16 cellular contexts compared by ENCODE assay signal in genomic region chr20:44031001-44031574, GRCh38.
A peak's percentile ranks its signal among the peaks of the same experiment; 100 is the strongest.
DNase-seq lines count a peak whose midpoint lies in the region; ATAC-seq and TF ChIP-seq lines count a peak whose summit lies in the region.
"Had no signal": no experiment of that assay in that cellular context is flagged by ENCODE, and none has a peak within 500 bp of the region (broad histone marks: within the 10 kb centered on the region; RNA-seq: fewer than 3 reads in every experiment).

No MANE protein-coding gene starts in this region.

- no peaks in the 10 kb centered on the region for H3K4me1 ChIP-seq in heart left ventricle
- H3K4me1 ChIP-seq in right cardiac atrium (ENCODE audit: control insufficient read depth, insufficient read depth, low read length) = no peaks in the 10 kb centered on the region
- H3K4me1 ChIP-seq: BE2C had no signal

- no peaks in the 10 kb centered on the region for H3K36me3 ChIP-seq in heart left ventricle
- H3K36me3 ChIP-seq: BE2C had no signal

- WGBS in heart left ventricle, 4 donors = 80 to 88% (median 85%) methylated on average over 14 of the region's 14 CpGs
- WGBS in right cardiac atrium = 90% methylated on average over 14 of the region's 14 CpGs

- H3K27me3 ChIP-seq in heart left ventricle = peaks cover 0 to 2% (median 0%) of the 10 kb centered on the region in 9 donors
- H3K27me3 ChIP-seq in right cardiac atrium (ENCODE audit: control insufficient read depth, insufficient read depth) = no peaks in the 10 kb centered on the region
- H3K27me3 ChIP-seq: BE2C had no signal

- ATAC-seq in heart left ventricle = peak; percentile 25 to 71 (median 50)
- no peak for ATAC-seq in right cardiac atrium
- ATAC-seq in GM19328 (IDR thresholded peaks at IDR 0.05; ENCODE audit: unreplicated experiment) = no peak
- ATAC-seq: HCT116 had no signal

- no peaks in the 10 kb centered on the region for H3K9me3 ChIP-seq in heart left ventricle
- no peaks in the 10 kb centered on the region for H3K9me3 ChIP-seq in right cardiac atrium (ENCODE audit: control insufficient read depth, low read length)
- H3K9me3 ChIP-seq: BE2C had no signal

- no peak for TF ChIP-seq CTCF in heart left ventricle (IDR thresholded peaks at IDR 0.05)

- no peak for TF ChIP-seq POLR2A in heart left ventricle (IDR thresholded peaks at IDR 0.05)

- H3K4me3 ChIP-seq in heart left ventricle = no peak overlapping the region
- H3K4me3 ChIP-seq in right cardiac atrium (ENCODE audit: low read length) = no peak overlapping the region
- H3K4me3 ChIP-seq: PC-9 had no signal

- peak; percentile 28 for DNase-seq in DMS79 treated with DMSO at 0.1 percent for 48 hours (lab: John Stamatoyannopoulos, UW)
- DNase-seq in DMS79 (lab: John Stamatoyannopoulos, UW) = no peak
- no peak for DNase-seq in heart left ventricle
- DNase-seq in right cardiac atrium = no peak
- DNase-seq in islet precursor cell = peak; percentile 24
- peak; percentile 38 for DNase-seq in retina
- DNase-seq in cortex of kidney (lab: John Stamatoyannopoulos, UW) = no peak
- DNase-seq: BE2C; CD4-positive, alpha-beta memory T cell; NCI-H187 treated with DMSO at 0.1 percent for 48 hours; NCI-H82; PC-9 had no signal

- intact Hi-C loops in heart left ventricle (cut with DNase I) (no loop called here), right cardiac atrium (cut with DNase I) (no loop called here)

- H3K27ac ChIP-seq in heart left ventricle = no peak overlapping the region
- no peak overlapping the region for H3K27ac ChIP-seq in right cardiac atrium (ENCODE audit: low read length)
- H3K27ac ChIP-seq: 22Rv1, HL-60, PC-9 had no signal

Comparison
In these comparisons a context has a peak if more than half of its experiments do, and no peak if none do; other contexts are left out.
1. DNase-seq: peak in DMS79 treated with DMSO at 0.1 percent for 48 hours (single experiment), islet precursor cell (single experiment) and retina (single experiment); none in DMS79 (single experiment), heart left ventricle (0 of 5), right cardiac atrium (0 of 3) and cortex of kidney (single experiment).
2. ATAC-seq: peak in heart left ventricle (4 of 4); none in right cardiac atrium (0 of 2) and GM19328 (single experiment).